Comparison of ENCODE assay signal across 8 cellular contexts in genomic region chr20:32652739-32653526, GRCh38. TPM values are rescaled to one million over a fixed set of nuclear protein-coding genes. Genes with fewer than 3 reads are reported as not detected.
DNase-seq lines count a peak whose midpoint lies in the region; ATAC-seq and TF ChIP-seq lines count a peak whose summit lies in the region.

No MANE protein-coding gene starts in this region.

- intact Hi-C loops in Calu3 (cut with micrococcal nuclease; ENCODE audit: unreplicated experiment): loop anchor here (1.0 to 10.0 kb wide), 2 partner anchors 132 to 698 kb away; partner anchors contain the start of gene PDRG1
- intact Hi-C loops in HCT116 (cut with micrococcal nuclease): loop anchor here (1.0 to 10.0 kb wide), 5 partner anchors 132 to 830 kb away; partner anchors contain the start of genes PLAGL2 and POFUT1
- intact Hi-C loops in MCF 10A (cut with micrococcal nuclease): loop anchor here (1.0 to 5.0 kb wide), 3 partner anchors 132 to 926 kb away; no protein-coding TSS in a partner anchor

- CTCF ChIA-PET in Calu3 (lab: Charles Lee): interaction anchor here (0.6 to 2.5 kb wide), 11 partner anchors 47 to 830 kb away, joined by 3 to 33 read pairs (median 4); no protein-coding TSS in a partner anchor
- CTCF ChIA-PET in HCT116 (lab: Charles Lee): interaction anchor here (0.6 to 8.3 kb wide), 11 partner anchors 12 to 830 kb away, joined by 3 to 117 read pairs (median 3); no protein-coding TSS in a partner anchor
- CTCF ChIA-PET in WTC11 (lab: Charles Lee): interaction anchor here (0.6 to 8.6 kb wide), 38 partner anchors 9 to 294 kb away, joined by 3 to 107 read pairs (median 5); partner anchors contain the start of gene C20orf203
- CTCF ChIA-PET in MCF 10A (lab: Yijun Ruan, JAX): interaction anchor here (0.6 to 16.4 kb wide), 36 partner anchors 9 to 848 kb away, joined by 3 to 360 read pairs (median 4); partner anchors contain the start of gene C20orf203

- no peak overlapping the region for H3K4me3 Mint-ChIP-seq in Calu3 (ENCODE audit: low read depth, unreplicated experiment)
- no peak overlapping the region for H3K4me3 Mint-ChIP-seq in WTC11
- H3K4me3 Mint-ChIP-seq in MCF 10A (ENCODE audit: unreplicated experiment): no peak overlapping the region

- TF ChIP-seq CTCF in Calu3 (IDR thresholded peaks at IDR 0.05; ENCODE audit: unreplicated experiment) (peak; percentile 99), HCT116 (IDR thresholded peaks at IDR 0.05 in 2 of 3, conservative IDR thresholded peaks at IDR 0.05 in 1 of 3; ENCODE audit: borderline replicate concordance in 1 of 3, insufficient read depth in 1 of 3, low read depth in 2 of 3, low read length in 2 of 3) (peak; percentile 87 to 91 (median 88)), WTC11 (IDR thresholded peaks at IDR 0.05) (peak; percentile 97), MCF 10A (IDR thresholded peaks at IDR 0.05; ENCODE audit: unreplicated experiment) (peak; percentile 94)

- H3K4me1 ChIP-seq in HCT116 (ENCODE audit: control insufficient read depth in 1 of 2, insufficient read depth in 2 of 2, low read length in 2 of 2): peaks cover 0 to 11% of the 10 kb centered on the region in 2 experiments; a peak in 1 of 4 replicates

- H3K27ac ChIP-seq in HCT116 (ENCODE audit: low read depth, low read length): no peak overlapping the region

- no peaks in the 10 kb centered on the region for H3K36me3 ChIP-seq in HCT116 (ENCODE audit: control insufficient read depth in 1 of 2, insufficient read depth in 2 of 2, low read length in 2 of 2)

- peak; percentile 99 for TF ChIP-seq RAD21 in HCT116 (IDR thresholded peaks at IDR 0.05; ENCODE audit: low read depth)

- H3K9me2 ChIP-seq in HCT116 (ENCODE audit: insufficient read depth): no peaks in the 10 kb centered on the region

- peaks cover 8% of the 10 kb centered on the region for H3K4me1 Mint-ChIP-seq in Calu3 (ENCODE audit: low read depth, unreplicated experiment)
- H3K4me1 Mint-ChIP-seq in WTC11: peaks cover 9% of the 10 kb centered on the region; the same call in 1 of the 2 replicates
- peaks cover 3% of the 10 kb centered on the region for H3K4me1 Mint-ChIP-seq in MCF 10A (ENCODE audit: insufficient read depth, unreplicated experiment)

- POLR2A ChIA-PET in HCT116 (lab: Charles Lee) (interaction anchor here (0.9 kb wide), 1 partner anchor 129 kb away, joined by 3 read pairs; no protein-coding TSS in a partner anchor), WTC11 (lab: Charles Lee) (interaction anchor here (0.6 to 1.1 kb wide), 3 partner anchors 131 to 464 kb away, joined by 3 to 4 read pairs (median 4); no protein-coding TSS in a partner anchor), MCF 10A (lab: Yijun Ruan, JAX) (interaction anchor here (0.9 to 1.5 kb wide), 3 partner anchors 125 to 448 kb away, joined by 3 to 5 read pairs (median 4); no protein-coding TSS in a partner anchor)

- RAD21 ChIA-PET in HCT116 (lab: Charles Lee; ENCODE audit: low non-redundant PET in 1 of 2, low total read pairs in 2 of 2, uncharacterized antibody in 2 of 2, unreplicated experiment in 2 of 2): interaction anchor here (0.6 to 2.5 kb wide), 4 partner anchors 121 to 828 kb away, joined by 3 to 29 read pairs (median 10); no protein-coding TSS in a partner anchor

- BruUV-seq in Calu3 (replicated peaks; lab: Mats Ljungman, UMichigan) (no TSS peak), HCT116 (replicated peaks; lab: Mats Ljungman, UMichigan) (no TSS peak), MCF 10A (replicated peaks; lab: Mats Ljungman, UMichigan) (no TSS peak)

- H3K79me2 ChIP-seq in HCT116 (ENCODE audit: insufficient read depth, low read length): no peaks in the 10 kb centered on the region

- H3K4me3 ChIP-seq in HCT116 (replicated peaks in 1 of 2; ENCODE audit: low read depth in 1 of 2, low read length in 2 of 2): no peak overlapping the region

- no peak overlapping the region for H2AFZ ChIP-seq in HCT116 (ENCODE audit: low read depth, low read length, poor library complexity, severe bottlenecking)

- H3K27me3 ChIP-seq in HCT116 (ENCODE audit: insufficient read depth, low read length): no peaks in the 10 kb centered on the region

- DNase-seq in Calu3: peak; percentile 95
- DNase-seq in HCT116 (ENCODE audit: low read depth, low spot score): peak; percentile 54
- peak; percentile 80 for DNase-seq in NCI-H2171 (lab: John Stamatoyannopoulos, UW)
- DNase-seq in WTC11 (ENCODE audit: low spot score): peak; percentile 87
- DNase-seq in MCF 10A (ENCODE audit: unreplicated experiment): peak; percentile 84
- peak; percentile 91 for DNase-seq in inferior parietal cortex (ENCODE audit: extremely low spot score)
- DNase-seq in stimulated activated CD4-positive, alpha-beta T cell treated with anti-CD3 and anti-CD28 coated beads, Interleukin-15, amount 100 ng/mL, for 24 hours: peak; percentile 90

- no peaks in the 10 kb centered on the region for H3K36me3 Mint-ChIP-seq in Calu3 (ENCODE audit: insufficient read depth, unreplicated experiment)
- 0 out of 2 replicates have a peak, but pooled peaks cover 3% of the 10 kb centered on the region for H3K36me3 Mint-ChIP-seq in WTC11
- H3K36me3 Mint-ChIP-seq in MCF 10A (ENCODE audit: insufficient read depth, unreplicated experiment): no peaks in the 10 kb centered on the region

- ATAC-seq in HCT116 (peak; percentile 96), WTC11 (peak; percentile 92), GM19395 (IDR thresholded peaks at IDR 0.05; ENCODE audit: unreplicated experiment) (no peak)

- H4K20me1 ChIP-seq in HCT116 (ENCODE audit: insufficient read depth): no peaks in the 10 kb centered on the region

- TF ChIP-seq POLR2A in HCT116 (IDR thresholded peaks at IDR 0.05; ENCODE audit: borderline replicate concordance, extremely low read depth, insufficient read depth, insufficient read length): no peak

- H3K27ac Mint-ChIP-seq in Calu3 (ENCODE audit: unreplicated experiment) (no peak overlapping the region), WTC11 (no peak overlapping the region), MCF 10A (ENCODE audit: low read depth, unreplicated experiment) (no peak overlapping the region)

- no peaks in the 10 kb centered on the region for H3K9me3 Mint-ChIP-seq in Calu3 (ENCODE audit: low read depth, unreplicated experiment)
- H3K9me3 Mint-ChIP-seq in WTC11: peaks cover 13% of the 10 kb centered on the region
- no peaks in the 10 kb centered on the region for H3K9me3 Mint-ChIP-seq in MCF 10A (ENCODE audit: unreplicated experiment)

- H3K9ac ChIP-seq in HCT116 (ENCODE audit: low read length): no peak overlapping the region

- H3K4me2 ChIP-seq in HCT116 (ENCODE audit: low read length): peak overlapping the region; percentile 42; the same call in 1 of the 2 replicates

- H3K27me3 Mint-ChIP-seq in Calu3 (ENCODE audit: unreplicated experiment): peaks cover 46% of the 10 kb centered on the region
- H3K27me3 Mint-ChIP-seq in WTC11 (ENCODE audit: low read depth): peaks cover 11% of the 10 kb centered on the region
- no peaks in the 10 kb centered on the region for H3K27me3 Mint-ChIP-seq in MCF 10A (ENCODE audit: insufficient read depth, unreplicated experiment)

- H3K9me3 ChIP-seq in HCT116 (ENCODE audit: control insufficient read depth in 1 of 2, insufficient read depth in 1 of 2, low read depth in 1 of 2, low read length in 2 of 2): no peaks in the 10 kb centered on the region

TF ChIP-seq in HCT116, 20 proteins besides CTCF, POLR2A, EP300 and RAD21:
- TF ChIP-seq ZNF274 (IDR thresholded peaks at IDR 0.05; ENCODE audit: low read depth, low read length) (no peak), YY1 (IDR thresholded peaks at IDR 0.05; ENCODE audit: extremely low read depth, insufficient replicate concordance, low read depth, low read length) (peak; percentile 9), CEBPB (IDR thresholded peaks at IDR 0.05; ENCODE audit: low read depth) (no peak)

TF ChIP-seq in WTC11, 78 proteins besides CTCF, POLR2A, EP300 and RAD21 (continues in another document):
- TF ChIP-seq AFF4 (CRISPR knock-in tag; IDR thresholded peaks at IDR 0.05; ENCODE audit: borderline replicate concordance): no peak
- no peak for TF ChIP-seq FOXP1 (CRISPR knock-in tag; IDR thresholded peaks at IDR 0.05; ENCODE audit: borderline replicate concordance)
- peak; percentile 94 for TF ChIP-seq ZNF423 (CRISPR knock-in tag; IDR thresholded peaks at IDR 0.05)
- no peak for TF ChIP-seq CBFB (CRISPR knock-in tag; IDR thresholded peaks at IDR 0.05; ENCODE audit: low read depth)
- TF ChIP-seq MLX (CRISPR knock-in tag; IDR thresholded peaks at IDR 0.05): no peak
- 0 out of 2 replicates have a peak, but pooled peaks have one; percentile 61 for TF ChIP-seq ETV6 (CRISPR knock-in tag; IDR thresholded peaks at IDR 0.05)

RNA-seq across cellular contexts. Expression of gene C20orf203, which starts 20.8 kb away (rescaled TPM):
- total RNA-seq in Calu3 (2022) (not detected in 2 replicates), HCT116 (2021; ENCODE audit: unreplicated experiment) (not detected), WTC11 (2021) (0.07 to 0.34 TPM (median 0.15 TPM) in 3 replicates), MCF 10A (2022) (not detected in 2 replicates)
- polyA plus RNA-seq in HCT116 (2012): not detected in 2 replicates
